In the genomic region with DNA sequence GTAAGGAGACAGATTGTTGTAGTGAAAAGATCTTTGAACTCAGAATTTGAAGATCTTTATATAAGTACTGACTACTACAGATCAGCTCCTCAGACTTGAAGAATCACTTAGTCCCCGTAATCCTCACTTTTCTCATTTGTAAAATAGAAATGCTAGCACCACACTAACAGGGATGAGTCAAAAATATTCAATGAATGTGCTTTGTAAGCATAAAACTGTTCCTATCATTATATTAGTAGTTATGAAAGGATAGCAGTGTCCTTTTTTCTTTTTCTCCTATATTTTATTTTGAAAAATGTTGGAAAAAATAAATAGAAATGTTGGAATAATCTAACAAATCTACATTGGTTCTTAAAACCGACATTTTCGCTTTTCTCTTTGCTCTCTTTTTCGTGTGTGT, we compare ENCODE assay signal across 20 cellular contexts. TPM values are rescaled to one million over a fixed set of nuclear protein-coding genes. Genes with fewer than 3 reads are reported as not detected.
DNase-seq lines count a peak whose midpoint lies in the region; ATAC-seq, FAIRE-seq and TF ChIP-seq lines count a peak whose summit lies in the region.
"Had no signal": no experiment of that assay in that cellular context is flagged by ENCODE, and none has a peak within 500 bp of the region (broad histone marks: within the 10 kb centered on the region; RNA-seq: fewer than 3 reads in every experiment).

No MANE protein-coding gene starts in this region.

- H3K36me3 Mint-ChIP-seq in activated CD4-positive, alpha-beta memory T cell treated with anti-CD3 and anti-CD28 coated beads for 36 hours = peaks cover 30% of the 10 kb centered on the region
- peaks cover 47% of the 10 kb centered on the region for H3K36me3 Mint-ChIP-seq in activated CD4-positive, alpha-beta memory T cell treated with anti-CD3 and anti-CD28 coated beads, Interleukin-2, amount 10 ng/mL, durations not matched to agents 7 days and 5 days (ENCODE audit: low read depth)
- H3K36me3 Mint-ChIP-seq in T-helper 17 cell (ENCODE audit: low read depth) = peaks cover 7% of the 10 kb centered on the region
- peaks cover 61% of the 10 kb centered on the region for H3K36me3 Mint-ChIP-seq in effector memory CD8-positive, alpha-beta T cell (ENCODE audit: insufficient read depth)

- POLR2A ChIA-PET in activated CD4-positive, alpha-beta memory T cell treated with anti-CD3 and anti-CD28 coated beads for 36 hours (lab: Charles Lee) = no interaction called here
- POLR2A ChIA-PET in activated CD4-positive, alpha-beta memory T cell treated with anti-CD3 and anti-CD28 coated beads, Interleukin-2, amount 10 ng/mL, durations not matched to agents 7 days and 5 days (lab: Charles Lee) = interaction anchor here (1.3 to 4.7 kb wide), 3 partner anchors 8 to 25 kb away, joined by 3 to 23 read pairs (median 5); partner anchors contain the start of gene NFKB1
- POLR2A ChIA-PET in A549 (lab: Yijun Ruan, JAX) = no interaction called here

- no peak overlapping the region for H3K27ac ChIP-seq in A549
- no peak overlapping the region for H3K27ac ChIP-seq in hepatocyte
- H3K27ac ChIP-seq: BLaER1, KMS-11 had no signal

- H3K9me3 Mint-ChIP-seq in activated CD4-positive, alpha-beta memory T cell treated with anti-CD3 and anti-CD28 coated beads for 36 hours = no peaks in the 10 kb centered on the region
- H3K9me3 Mint-ChIP-seq in activated CD4-positive, alpha-beta memory T cell treated with anti-CD3 and anti-CD28 coated beads, Interleukin-2, amount 10 ng/mL, durations not matched to agents 7 days and 5 days = no peaks in the 10 kb centered on the region
- no peaks in the 10 kb centered on the region for H3K9me3 Mint-ChIP-seq in effector memory CD8-positive, alpha-beta T cell

- H3K4me3 ChIP-seq in A549 (no peak overlapping the region), hepatocyte (no peak overlapping the region)
- H3K4me3 ChIP-seq: BLaER1 had no signal

- CTCF ChIA-PET in activated CD4-positive, alpha-beta memory T cell treated with anti-CD3 and anti-CD28 coated beads for 36 hours (lab: Charles Lee) = no interaction called here
- CTCF ChIA-PET in activated CD4-positive, alpha-beta memory T cell treated with anti-CD3 and anti-CD28 coated beads, Interleukin-2, amount 10 ng/mL, durations not matched to agents 7 days and 5 days (lab: Charles Lee) = interaction anchor here (0.7 kb wide), 1 partner anchor 564 kb away, joined by 3 read pairs; no protein-coding TSS in a partner anchor
- CTCF ChIA-PET in A549 (lab: Yijun Ruan, JAX) = no interaction called here

- no peak for TF ChIP-seq RAD21 in A549 (conservative IDR thresholded peaks at IDR 0.05 in 1 of 2, IDR thresholded peaks at IDR 0.05 in 1 of 2)

- 84% methylated on average over 4 of the region's 4 CpGs for WGBS in A549 (ENCODE audit: missing lambda C conversion rate)
- WGBS in hepatocyte (ENCODE audit: low lambda C conversion rate, missing lambda C conversion rate) = 91% methylated on average over 4 of the region's 4 CpGs

- peak overlapping the region; percentile 13 for H3K27ac Mint-ChIP-seq in activated CD4-positive, alpha-beta memory T cell treated with anti-CD3 and anti-CD28 coated beads for 36 hours
- H3K27ac Mint-ChIP-seq in activated CD4-positive, alpha-beta memory T cell treated with anti-CD3 and anti-CD28 coated beads, Interleukin-2, amount 10 ng/mL, durations not matched to agents 7 days and 5 days = no peak overlapping the region
- H3K27ac Mint-ChIP-seq in T-helper 17 cell = peak overlapping the region; percentile 89
- peak overlapping the region; percentile 79 to 91 for H3K27ac Mint-ChIP-seq in effector memory CD8-positive, alpha-beta T cell

- no peaks in the 10 kb centered on the region for H3K4me1 ChIP-seq in A549
- H3K4me1 ChIP-seq in hepatocyte (ENCODE audit: insufficient read depth) = peaks cover 27% of the 10 kb centered on the region
- H3K4me1 ChIP-seq: BLaER1 had no signal

- H3K4me2 ChIP-seq in A549 = no peak overlapping the region
- H3K4me2 ChIP-seq in hepatocyte = no peak overlapping the region
- H3K4me2 ChIP-seq: BLaER1, KMS-11 had no signal

- H3K4me1 Mint-ChIP-seq in activated CD4-positive, alpha-beta memory T cell treated with anti-CD3 and anti-CD28 coated beads for 36 hours (ENCODE audit: low read depth) = peaks cover 89% of the 10 kb centered on the region
- H3K4me1 Mint-ChIP-seq in activated CD4-positive, alpha-beta memory T cell treated with anti-CD3 and anti-CD28 coated beads, Interleukin-2, amount 10 ng/mL, durations not matched to agents 7 days and 5 days = peaks cover 74% of the 10 kb centered on the region
- peaks cover 55% of the 10 kb centered on the region for H3K4me1 Mint-ChIP-seq in T-helper 17 cell
- H3K4me1 Mint-ChIP-seq in effector memory CD8-positive, alpha-beta T cell (ENCODE audit: low read depth in 2 of 2) = peaks cover 52 to 65% of the 10 kb centered on the region in 2 donors

- no peak overlapping the region for H3K4me3 Mint-ChIP-seq in activated CD4-positive, alpha-beta memory T cell treated with anti-CD3 and anti-CD28 coated beads for 36 hours
- no peak overlapping the region for H3K4me3 Mint-ChIP-seq in activated CD4-positive, alpha-beta memory T cell treated with anti-CD3 and anti-CD28 coated beads, Interleukin-2, amount 10 ng/mL, durations not matched to agents 7 days and 5 days
- no peak overlapping the region for H3K4me3 Mint-ChIP-seq in T-helper 17 cell
- peak overlapping the region in 1 of 2 donors; percentile 76 for H3K4me3 Mint-ChIP-seq in effector memory CD8-positive, alpha-beta T cell

- ATAC-seq in A549 = no peak
- ATAC-seq in T-helper 17 cell = no peak
- ATAC-seq in effector memory CD8-positive, alpha-beta T cell (replicated peaks) = no peak
- no peak for ATAC-seq in left cardiac atrium

- no peak overlapping the region for H2AFZ ChIP-seq in hepatocyte

- H3K36me3 ChIP-seq in hepatocyte (replicated peaks; ENCODE audit: insufficient read depth, low read depth) = no peaks in the 10 kb centered on the region

- intact Hi-C loops in activated CD4-positive, alpha-beta memory T cell treated with anti-CD3 and anti-CD28 coated beads for 36 hours (cut with micrococcal nuclease) = loop anchor here (10.0 kb wide), 1 partner anchor 1182 kb away; the partner anchor contains the start of gene PPP3CA
- intact Hi-C loops in left cardiac atrium (cut with DNase I) = no loop called here

- no peaks in the 10 kb centered on the region for H3K27me3 Mint-ChIP-seq in activated CD4-positive, alpha-beta memory T cell treated with anti-CD3 and anti-CD28 coated beads for 36 hours
- no peaks in the 10 kb centered on the region for H3K27me3 Mint-ChIP-seq in activated CD4-positive, alpha-beta memory T cell treated with anti-CD3 and anti-CD28 coated beads, Interleukin-2, amount 10 ng/mL, durations not matched to agents 7 days and 5 days
- no peaks in the 10 kb centered on the region for H3K27me3 Mint-ChIP-seq in T-helper 17 cell
- no peaks in the 10 kb centered on the region for H3K27me3 Mint-ChIP-seq in effector memory CD8-positive, alpha-beta T cell

- H3K9me3 ChIP-seq in A549 (no peaks in the 10 kb centered on the region), T-helper 17 cell (ENCODE audit: control insufficient read depth, low read length, poor library complexity, severe bottlenecking) (no peaks in the 10 kb centered on the region), hepatocyte (ENCODE audit: low read depth) (no peaks in the 10 kb centered on the region)
- H3K9me3 ChIP-seq: BLaER1 had no signal

- no peak for TF ChIP-seq EP300 in A549 (IDR thresholded peaks at IDR 0.05)

- TF ChIP-seq POLR2A in A549 (IDR thresholded peaks at IDR 0.05; ENCODE audit: low read length) = no peak

- peaks cover 43% of the 10 kb centered on the region for H3K79me2 ChIP-seq in hepatocyte

- H3K27me3 ChIP-seq in hepatocyte = no peaks in the 10 kb centered on the region
- H3K27me3 ChIP-seq: BLaER1 had no signal

- no peaks in the 10 kb centered on the region for H3K9me2 ChIP-seq in hepatocyte (replicated peaks; ENCODE audit: insufficient read depth)

- FAIRE-seq in A549 (lab: Jason Lieb, UNC) = no peak
- FAIRE-seq: GM12892, H1 had no signal

- no peak for TF ChIP-seq CTCF in A549 (IDR thresholded peaks at IDR 0.05)
- no peak for TF ChIP-seq CTCF in hepatocyte (IDR thresholded peaks at IDR 0.05; ENCODE audit: poor library complexity)

- DNase-seq in activated CD4-positive, alpha-beta memory T cell treated with anti-CD3 and anti-CD28 coated beads for 36 hours = no peak
- no peak for DNase-seq in activated CD4-positive, alpha-beta memory T cell treated with anti-CD3 and anti-CD28 coated beads, Interleukin-2, amount 10 ng/mL, durations not matched to agents 7 days and 5 days
- DNase-seq in A549 (ENCODE audit: low read depth in 1 of 2, low spot score in 1 of 2) (no peak), T-helper 17 cell (no peak), left cardiac atrium (no peak), T-helper 9 cell (no peak), hepatocyte (ENCODE audit: low spot score) (no peak)
- DNase-seq in effector memory CD8-positive, alpha-beta T cell = no peak
- DNase-seq: 8988T, DMS 273 treated with DMSO at 0.1 percent for 48 hours, GF-D8, NCI-H1436 treated with DMSO at 0.1 percent for 48 hours, NCI-H2029 treated with DMSO at 0.1 percent for 48 hours, NCI-H2171 treated with DMSO at 0.1 percent for 48 hours, NCI-H748 treated with DMSO at 0.1 percent for 48 hours, OCI-M1 had no signal

- H4K20me1 ChIP-seq in hepatocyte (ENCODE audit: insufficient read depth, poor library complexity, severe bottlenecking) = no peaks in the 10 kb centered on the region

TF ChIP-seq in A549, 52 proteins besides CTCF, POLR2A, EP300 and RAD21:
- TF ChIP-seq MAFK (IDR thresholded peaks at IDR 0.05; ENCODE audit: partially characterized antibody) = peak; percentile 49
- TF ChIP-seq BHLHE40 (IDR thresholded peaks at IDR 0.05; ENCODE audit: low read depth, low read length) = no peak
- TF ChIP-seq ZC3H11A (IDR thresholded peaks at IDR 0.05) = no peak

RNA-seq across cellular contexts. Expression of gene NFKB1, which starts 25.4 kb away (rescaled TPM):
- 100 to 1,000 TPM; 122 to 133 TPM for total RNA-seq in activated CD4-positive, alpha-beta memory T cell treated with anti-CD3 and anti-CD28 coated beads for 36 hours
- 10 to 100 TPM; 84.7 to 88.1 TPM for total RNA-seq in activated CD4-positive, alpha-beta memory T cell treated with anti-CD3 and anti-CD28 coated beads, Interleukin-2, amount 10 ng/mL, durations not matched to agents 7 days and 5 days
- polyA plus RNA-seq in A549 (2011; rRNA removed) (18.3 and 19.3 TPM in 2 replicates), A549 (2017; fragmentation: RNase III; extraction: RNeasy Plus Mini Kit Qiagen cat#74134 plus additional on column Dnase treatment) (15.2 to 18.0 TPM (median 16.8 TPM) in 3 replicates), hepatocyte (21.1 and 21.5 TPM in 2 replicates)
- polyA plus RNA-seq in A549 (2012; cell fraction: cytosol; rRNA removed) = 12.0 and 14.3 TPM in 2 replicates
- polyA plus RNA-seq in A549 (2012; cell fraction: nucleus; rRNA removed) = 17.6 and 20.6 TPM in 2 replicates
- 22.6 and 28.2 TPM in 2 replicates for polyA minus RNA-seq in A549 (2011; rRNA and poly(A)+ RNA removed)
- total RNA-seq in T-helper 17 cell (100 to 1,000 TPM; 251 to 277 TPM), left cardiac atrium (10 to 100 TPM; 23.7 to 25.6 TPM), hepatocyte (21.9 and 22.8 TPM in 2 replicates)
